Comparison of ENCODE assay signal across 2 cellular contexts in the genomic region with DNA sequence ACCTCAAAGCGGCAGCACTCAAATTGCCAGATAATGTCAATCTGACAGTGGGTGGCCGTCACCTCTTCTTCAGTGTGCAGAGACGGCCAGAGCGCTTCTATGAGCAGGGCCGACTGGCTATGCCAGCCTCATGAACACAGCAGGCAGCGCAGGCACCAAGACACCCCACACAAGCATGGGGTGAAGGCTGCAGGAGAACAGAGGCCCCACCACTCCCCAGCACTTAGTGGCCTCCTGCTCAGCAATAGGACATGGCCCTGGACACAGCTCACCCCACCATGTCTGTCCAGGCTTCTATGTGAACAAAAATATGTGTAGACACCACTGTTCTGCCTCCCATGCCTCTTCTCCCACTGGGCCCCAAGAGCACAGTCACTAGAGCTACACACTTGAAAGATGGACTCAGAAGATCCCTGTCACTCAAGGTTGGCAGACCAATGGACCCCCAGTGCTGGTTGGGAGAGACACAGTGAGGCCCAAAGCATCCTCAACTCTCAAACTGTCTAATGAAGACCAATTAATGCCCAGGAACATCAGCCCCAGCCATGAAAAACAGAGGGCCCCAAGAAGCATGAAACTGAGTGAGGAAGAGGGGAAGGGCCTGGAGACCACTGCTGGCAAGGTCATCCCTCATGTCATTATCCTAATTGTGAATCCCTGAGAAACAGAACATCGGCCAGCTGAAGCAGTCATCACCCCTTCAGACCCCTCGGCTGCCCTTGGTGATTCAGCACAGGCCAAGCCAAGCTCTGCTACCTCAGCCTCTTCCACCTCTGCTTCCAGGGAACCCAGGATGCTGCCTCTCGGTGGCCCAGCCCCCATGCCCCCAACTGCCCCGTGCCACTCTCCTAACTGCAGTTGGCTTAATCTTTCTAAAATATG.
TF ChIP-seq lines count a peak whose summit lies in the region.

No MANE protein-coding gene starts in this region.

TF ChIP-seq in SK-N-SH, 30 proteins besides CTCF, POLR2A, EP300 and RAD21 (continued from another document):
- TF ChIP-seq USF2 (IDR thresholded peaks at IDR 0.05; ENCODE audit: borderline replicate concordance, low read depth, low read length), result no peak
- no peak for TF ChIP-seq TAF1 (IDR thresholded peaks at IDR 0.05; ENCODE audit: borderline replicate concordance, low read depth, low read length)
- no peak for TF ChIP-seq EZH2phosphoT487 (IDR thresholded peaks at IDR 0.05; ENCODE audit: borderline replicate concordance, low read depth)
- no peak for TF ChIP-seq PBX3 (IDR thresholded peaks at IDR 0.05)
- no peak for TF ChIP-seq FOXM1 (IDR thresholded peaks at IDR 0.05; ENCODE audit: low read depth)
- TF ChIP-seq JUND (IDR thresholded peaks at IDR 0.05), result no peak

TF ChIP-seq in SK-N-SH treated with all-trans-retinoic acid at 6 μM for 48 hours, 23 proteins besides CTCF, POLR2A, EP300 and RAD21 (continued from another document):
- TF ChIP-seq POU6F1 (CRISPR knock-in tag; IDR thresholded peaks at IDR 0.05; ENCODE audit: borderline replicate concordance, low read depth), result no peak
- no peak for TF ChIP-seq ARNTL (CRISPR knock-in tag; IDR thresholded peaks at IDR 0.05; ENCODE audit: borderline replicate concordance, low read depth)
TF ChIP-seq in SK-N-SH treated with all-trans-retinoic acid at 6 μM for 48 hours: peak in this region for 0.
